Comparison of ENCODE assay signal across 21 cellular contexts in the genomic region with DNA sequence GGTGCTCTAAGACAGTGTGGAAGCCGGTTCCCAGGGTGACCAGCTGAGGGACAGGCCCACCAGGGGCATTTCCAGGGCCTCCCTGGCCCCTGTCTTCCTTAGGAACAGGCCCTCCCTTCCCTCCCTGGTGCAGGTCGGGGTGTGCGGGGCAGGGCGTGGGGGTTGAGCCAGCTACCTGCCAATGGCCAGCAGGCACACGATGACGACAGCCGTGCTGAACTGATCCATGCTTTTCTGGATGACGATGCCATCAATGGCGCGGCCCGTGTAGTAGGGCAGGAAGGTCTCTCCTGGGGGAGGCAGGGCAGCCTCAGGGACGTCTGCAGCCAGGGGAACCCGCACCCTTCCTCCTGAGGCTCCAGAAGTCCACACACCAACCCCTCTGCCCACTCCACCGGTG. TPM values are rescaled to one million over a fixed set of nuclear protein-coding genes. Genes with fewer than 3 reads are reported as not detected.
DNase-seq lines count a peak whose midpoint lies in the region; ATAC-seq, FAIRE-seq and TF ChIP-seq lines count a peak whose summit lies in the region.
"Had no signal": no experiment of that assay in that cellular context is flagged by ENCODE, and none has a peak within 500 bp of the region (broad histone marks: within the 10 kb centered on the region; RNA-seq: fewer than 3 reads in every experiment).

No MANE protein-coding gene starts in this region.

- no peaks in the 10 kb centered on the region for H3K27me3 Mint-ChIP-seq in activated T-cell treated with anti-CD3 and anti-CD28 coated beads, Interleukin-2, amount 50 U/mL, for 72 hours (ENCODE audit: low read depth)

- WGBS in SK-N-SH (ENCODE audit: low lambda C conversion rate), result 94% methylated on average over 10 of the region's 14 CpGs

- H3K36me3 Mint-ChIP-seq in activated T-cell treated with anti-CD3 and anti-CD28 coated beads, Interleukin-2, amount 50 U/mL, for 72 hours (ENCODE audit: insufficient read depth in 2 of 2), result no peaks in the 10 kb centered on the region

- no peaks in the 10 kb centered on the region for H3K79me2 ChIP-seq in SK-N-SH (ENCODE audit: insufficient read depth)

- H4K20me1 ChIP-seq in SK-N-SH (ENCODE audit: insufficient read depth), result no peaks in the 10 kb centered on the region

- TF ChIP-seq CTCF in SK-N-SH (IDR thresholded peaks at IDR 0.05), result no peak
- no peak for TF ChIP-seq CTCF in Panc1 (IDR thresholded peaks at IDR 0.05)
- TF ChIP-seq CTCF in kidney (IDR thresholded peaks at IDR 0.05; ENCODE audit: borderline replicate concordance, extremely low read depth, insufficient read depth), result no peak

- H3K9me2 ChIP-seq in SK-N-SH, result no peaks in the 10 kb centered on the region

- BruUV-seq in Panc1 (replicated peaks; lab: Mats Ljungman, UMichigan), result no TSS peak

- H3K4me3 Mint-ChIP-seq in activated T-cell treated with anti-CD3 and anti-CD28 coated beads, Interleukin-2, amount 50 U/mL, for 72 hours, result no peak overlapping the region
- H3K4me3 Mint-ChIP-seq: CD14-positive monocyte had no signal

- H3K4me1 ChIP-seq in SK-N-SH (ENCODE audit: control insufficient read depth in 1 of 2, insufficient read depth in 2 of 2, low read depth in 1 of 2, low read length in 1 of 2) (peaks cover 0 to 22% of the 10 kb centered on the region in 2 experiments; a peak in 2 of 4 replicates), Panc1 (ENCODE audit: control insufficient read depth, insufficient read depth, low read length) (peaks cover 44% of the 10 kb centered on the region), kidney (ENCODE audit: control insufficient read depth in 1 of 2, insufficient read depth in 1 of 2, low read depth in 1 of 2, low read length in 2 of 2) (peaks cover 0 to 5% of the 10 kb centered on the region in 2 donors)
- H3K4me1 ChIP-seq in effector memory CD4-positive, alpha-beta T cell (ENCODE audit: control insufficient read depth, insufficient read depth, low read length, poor library complexity, severe bottlenecking), result peaks cover 6% of the 10 kb centered on the region

- no peaks in the 10 kb centered on the region for H3K9me3 Mint-ChIP-seq in activated T-cell treated with anti-CD3 and anti-CD28 coated beads, Interleukin-2, amount 50 U/mL, for 72 hours

- no peak for ATAC-seq in SK-N-SH treated with all-trans-retinoic acid at 6 μM for 48 hours
- no peak for ATAC-seq in Panc1
- ATAC-seq in activated T-cell treated with anti-CD3 and anti-CD28 coated beads, Interleukin-2, amount 50 U/mL, for 72 hours (replicated peaks in 1 of 2), result no peak

- no peak overlapping the region for H2AFZ ChIP-seq in SK-N-SH (ENCODE audit: low read depth)
- H2AFZ ChIP-seq: PC-9 had no signal

- H3K27ac ChIP-seq in SK-N-SH (ENCODE audit: low read depth in 2 of 2, low read length in 1 of 2), result no peak overlapping the region
- H3K27ac ChIP-seq in Panc1 (ENCODE audit: low read length), result peak overlapping the region; percentile 54; the same call in 1 of the 2 replicates
- no peak overlapping the region for H3K27ac ChIP-seq in kidney (ENCODE audit: low read depth in 2 of 2, low read length in 2 of 2)
- H3K27ac ChIP-seq in substantia nigra (ENCODE audit: low read depth, low read length, poor library complexity, severe bottlenecking), result peak overlapping the region; percentile 30
- no peak overlapping the region for H3K27ac ChIP-seq in effector memory CD4-positive, alpha-beta T cell (ENCODE audit: insufficient read depth, low read length, poor library complexity, severe bottlenecking)
- H3K27ac ChIP-seq: 22Rv1, SJCRH30 had no signal

- no peak overlapping the region for H3K27ac Mint-ChIP-seq in activated T-cell treated with anti-CD3 and anti-CD28 coated beads, Interleukin-2, amount 50 U/mL, for 72 hours
- H3K27ac Mint-ChIP-seq: CD14-positive monocyte had no signal

- no peak overlapping the region for H3K4me3 ChIP-seq in SK-N-SH (ENCODE audit: low read depth in 2 of 2, low read length in 1 of 2)
- H3K4me3 ChIP-seq in Panc1 (ENCODE audit: low read depth in 2 of 2, low read length in 2 of 2), result no peak overlapping the region
- no peak overlapping the region for H3K4me3 ChIP-seq in kidney (ENCODE audit: low read length in 2 of 2)
- H3K4me3 ChIP-seq in effector memory CD4-positive, alpha-beta T cell (ENCODE audit: insufficient read depth, low read depth, low read length, poor library complexity, severe bottlenecking), result no peak overlapping the region
- H3K4me3 ChIP-seq: PC-9, SJCRH30 had no signal

- H3K36me3 ChIP-seq in SK-N-SH (replicated peaks in 1 of 2; ENCODE audit: control insufficient read depth in 1 of 2, insufficient read depth in 2 of 2, low read length in 1 of 2) (no peaks in the 10 kb centered on the region), Panc1 (ENCODE audit: control insufficient read depth, insufficient read depth, low read length) (no peaks in the 10 kb centered on the region), kidney (ENCODE audit: control insufficient read depth in 1 of 2, insufficient read depth in 2 of 2, low read length in 2 of 2) (no peaks in the 10 kb centered on the region)
- no peaks in the 10 kb centered on the region for H3K36me3 ChIP-seq in effector memory CD4-positive, alpha-beta T cell (ENCODE audit: control insufficient read depth, insufficient read depth, low read length)
- H3K36me3 ChIP-seq: SJCRH30 had no signal

- CTCF ChIA-PET in SK-N-SH (lab: Yijun Ruan, JAX), result interaction anchor here (1.1 to 13.7 kb wide), 4 partner anchors 69 to 156 kb away, joined by 5 to 148 read pairs (median 38); no protein-coding TSS in a partner anchor
- CTCF ChIA-PET in Panc1 (lab: Charles Lee), result interaction anchor here (1.7 kb wide), 1 partner anchor 90 kb away, joined by 7 read pairs; no protein-coding TSS in a partner anchor

- H3K9me3 ChIP-seq in SK-N-SH, result no peaks in the 10 kb centered on the region
- H3K9me3 ChIP-seq in Panc1 (ENCODE audit: control insufficient read depth, insufficient read depth, low read depth, low read length), result no peaks in the 10 kb centered on the region
- H3K9me3 ChIP-seq in kidney (ENCODE audit: control insufficient read depth in 1 of 2, low read length in 2 of 2), result no peaks in the 10 kb centered on the region
- H3K9me3 ChIP-seq in effector memory CD4-positive, alpha-beta T cell (ENCODE audit: control insufficient read depth, low read length), result no peaks in the 10 kb centered on the region
- H3K9me3 ChIP-seq: SJCRH30 had no signal

- H3F3A ChIP-seq in SK-N-SH (replicated peaks; ENCODE audit: insufficient read depth), result peaks cover 22% of the 10 kb centered on the region

- peaks cover 36% of the 10 kb centered on the region for H3K4me1 Mint-ChIP-seq in activated T-cell treated with anti-CD3 and anti-CD28 coated beads, Interleukin-2, amount 50 U/mL, for 72 hours (ENCODE audit: low read depth)

- POLR2A ChIA-PET in SK-N-SH (lab: Yijun Ruan, JAX) (no interaction called here), Panc1 (lab: Charles Lee) (no interaction called here)

- FAIRE-seq in kidney (lab: Jason Lieb, UNC), result no peak
- FAIRE-seq: D721Med had no signal

- TF ChIP-seq EP300 in SK-N-SH (IDR thresholded peaks at IDR 0.05; ENCODE audit: borderline replicate concordance in 1 of 2, low read depth in 1 of 2, low read length in 1 of 2), result no peak

- intact Hi-C loops in Panc1 (cut with micrococcal nuclease; ENCODE audit: unreplicated experiment) (loop anchor here (10.0 kb wide), 1 partner anchor 155 kb away; no protein-coding TSS in a partner anchor), kidney (cut with DNase I) (loop anchor here (5.0 to 10.0 kb wide), 2 partner anchors 88 to 155 kb away; no protein-coding TSS in a partner anchor)

- TF ChIP-seq RAD21 in SK-N-SH (IDR thresholded peaks at IDR 0.05; ENCODE audit: low read length), result no peak

- in situ Hi-C loops in Panc1 (cut with HindIII; ENCODE audit: low pct_unique_long_range_greater_than_20kb, low sequenced_read_pairs), result no loop called here

- DNase-seq in SK-N-SH (peak; percentile 23), Panc1 (ENCODE audit: low read depth, low spot score) (no peak), kidney (peak; percentile 71), substantia nigra (lab: John Stamatoyannopoulos, UW) (peak in 5 of 49 donors; percentile 10 to 84 (median 26)), NCI-H2029 treated with DMSO at 0.1 percent for 48 hours (lab: John Stamatoyannopoulos, UW) (no peak)
- DNase-seq in effector memory CD4-positive, alpha-beta T cell, result no peak
- no peak for DNase-seq in activated T-cell treated with anti-CD3 and anti-CD28 coated beads, Interleukin-2, amount 50 U/mL, for 72 hours
- DNase-seq: DMS53, GF-D8, NCI-H1092 treated with DMSO at 0.1 percent for 48 hours, NCI-H1436 treated with DMSO at 0.1 percent for 48 hours, NCI-H1930, NCI-H226, NCI-H510A treated with DMSO at 0.1 percent for 48 hours, NCI-H748 treated with DMSO at 0.1 percent for 48 hours, PC-9, SJCRH30 had no signal

- H3K9ac ChIP-seq in SK-N-SH (no peak overlapping the region), kidney (ENCODE audit: low read length in 2 of 2) (no peak overlapping the region)

- no peaks in the 10 kb centered on the region for H3K27me3 ChIP-seq in SK-N-SH (ENCODE audit: insufficient read depth)
- no peaks in the 10 kb centered on the region for H3K27me3 ChIP-seq in Panc1 (ENCODE audit: control insufficient read depth, insufficient read depth, low read length)
- no peaks in the 10 kb centered on the region for H3K27me3 ChIP-seq in effector memory CD4-positive, alpha-beta T cell (replicated peaks; ENCODE audit: control insufficient read depth, insufficient read depth, low read length, poor library complexity, severe bottlenecking)
- H3K27me3 ChIP-seq: SJCRH30 had no signal

- no peak overlapping the region for H3K4me2 ChIP-seq in SK-N-SH
- H3K4me2 ChIP-seq: PC-9 had no signal

RNA-seq across cellular contexts. Expression of a gene that starts 16.0 kb away (rescaled TPM):
- polyA plus RNA-seq in SK-N-SH (2012; rRNA removed) (6.2 and 7.6 TPM in 2 replicates), kidney (ENCODE audit: insufficient read depth, low read depth, low replicate concordance) (4.6 TPM)
- 1.9 and 3.6 TPM in 2 replicates for polyA plus RNA-seq in SK-N-SH (2012; cell fraction: cytosol; rRNA removed)
- polyA plus RNA-seq in SK-N-SH (2012; cell fraction: nucleus; rRNA removed), result 14.0 and 14.7 TPM in 2 replicates
- total RNA-seq in Panc1 (2021; ENCODE audit: unreplicated experiment) (32.7 TPM), kidney (7.6 TPM)
- 31.5 TPM for polyA plus RNA-seq in Panc1 (2012; ENCODE audit: insufficient read length)
- 1 to 10 TPM; 4.9 to 7.0 TPM for total RNA-seq in activated T-cell treated with anti-CD3 and anti-CD28 coated beads, Interleukin-2, amount 50 U/mL, for 72 hours

RNA-seq across cellular contexts. Expression of a gene that starts 24.8 kb away (rescaled TPM):
- polyA plus RNA-seq in SK-N-SH (2012; rRNA removed) (22.0 and 25.6 TPM in 2 replicates), kidney (ENCODE audit: insufficient read depth, low read depth, low replicate concordance) (27.5 TPM)
- polyA plus RNA-seq in SK-N-SH (2012; cell fraction: cytosol; rRNA removed), result 7.8 and 13.0 TPM in 2 replicates
- polyA plus RNA-seq in SK-N-SH (2012; cell fraction: nucleus; rRNA removed), result 110 and 155 TPM in 2 replicates
- total RNA-seq in Panc1 (2021; ENCODE audit: unreplicated experiment) (32.0 TPM), kidney (22.9 TPM)
- polyA plus RNA-seq in Panc1 (2012; ENCODE audit: insufficient read length), result 37.7 TPM
- total RNA-seq in activated T-cell treated with anti-CD3 and anti-CD28 coated beads, Interleukin-2, amount 50 U/mL, for 72 hours, result 10 to 100 TPM; 26.6 to 32.5 TPM

RNA-seq across cellular contexts. Expression of a gene that starts 30.2 kb away (rescaled TPM):
- polyA plus RNA-seq in SK-N-SH (2012; rRNA removed), result 321 and 370 TPM in 2 replicates
- polyA plus RNA-seq in SK-N-SH (2012; cell fraction: cytosol; rRNA removed), result 311 and 326 TPM in 2 replicates
- polyA plus RNA-seq in SK-N-SH (2012; cell fraction: nucleus; rRNA removed), result 430 and 534 TPM in 2 replicates
- 184 TPM for total RNA-seq in Panc1 (2021; ENCODE audit: unreplicated experiment)
- polyA plus RNA-seq in Panc1 (2012; ENCODE audit: insufficient read length), result 324 TPM
- 168 TPM for total RNA-seq in kidney
- polyA plus RNA-seq in kidney (ENCODE audit: insufficient read depth, low read depth, low replicate concordance), result 362 TPM
- 100 to 1,000 TPM; 183 to 187 TPM for total RNA-seq in activated T-cell treated with anti-CD3 and anti-CD28 coated beads, Interleukin-2, amount 50 U/mL, for 72 hours

RNA-seq across cellular contexts. Expression of a gene that starts 54.4 kb away (rescaled TPM):
- polyA plus RNA-seq in SK-N-SH (2012; rRNA removed) (20.9 and 41.1 TPM in 2 replicates), kidney (ENCODE audit: insufficient read depth, low read depth, low replicate concordance) (21.4 TPM)
- polyA plus RNA-seq in SK-N-SH (2012; cell fraction: cytosol; rRNA removed), result 28.4 and 30.0 TPM in 2 replicates
- 28.8 and 35.8 TPM in 2 replicates for polyA plus RNA-seq in SK-N-SH (2012; cell fraction: nucleus; rRNA removed)
- total RNA-seq in Panc1 (2021; ENCODE audit: unreplicated experiment) (76.7 TPM), kidney (47.8 TPM)
- polyA plus RNA-seq in Panc1 (2012; ENCODE audit: insufficient read length), result 70.8 TPM
- 10 to 100 TPM; 28.8 to 37.4 TPM for total RNA-seq in activated T-cell treated with anti-CD3 and anti-CD28 coated beads, Interleukin-2, amount 50 U/mL, for 72 hours

Comparison
In these comparisons a context has a peak if more than half of its experiments do, and no peak if none do; other contexts are left out.
1. DNase-seq: peak in SK-N-SH (single experiment) and kidney (single experiment); none in Panc1 (single experiment), effector memory CD4-positive, alpha-beta T cell (0 of 3), activated T-cell treated with anti-CD3 and anti-CD28 coated beads, Interleukin-2, amount 50 U/mL, for 72 hours (0 of 2) and NCI-H2029 treated with DMSO at 0.1 percent for 48 hours (single experiment).
2. H3K27ac ChIP-seq: peak in Panc1 (single experiment) and substantia nigra (single experiment); none in SK-N-SH (0 of 2), kidney (0 of 2) and effector memory CD4-positive, alpha-beta T cell (single experiment).